37 cellular contexts compared by ENCODE assay signal in the genomic region with DNA sequence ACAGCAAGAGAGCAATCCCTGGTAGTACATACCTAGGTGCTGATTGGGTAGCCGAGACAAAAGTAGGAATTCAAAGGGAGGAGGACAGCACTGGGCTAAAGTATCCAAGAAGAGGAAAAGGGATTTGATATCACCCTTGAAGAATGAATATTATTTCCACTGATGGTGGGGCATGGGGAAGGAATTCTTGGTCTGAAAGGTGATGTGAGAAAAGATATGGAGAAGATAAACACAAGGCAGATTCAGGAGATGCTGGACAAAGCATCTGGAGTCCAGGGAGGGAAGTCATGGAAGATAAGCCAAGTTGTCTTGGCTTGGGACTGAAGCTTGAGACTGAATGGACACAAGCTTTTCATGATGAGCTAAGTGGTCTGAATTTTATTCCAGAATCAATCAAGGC.
DNase-seq lines count a peak whose midpoint lies in the region; ATAC-seq, FAIRE-seq and TF ChIP-seq lines count a peak whose summit lies in the region.
"Had no signal": no experiment of that assay in that cellular context is flagged by ENCODE, and none has a peak within 500 bp of the region (broad histone marks: within the 10 kb centered on the region; RNA-seq: fewer than 3 reads in every experiment).

No MANE protein-coding gene starts in this region.

- DNase-seq in SK-N-SH (no peak), Karpas-422 (no peak), astrocyte (ENCODE audit: low read depth) (peak; percentile 12), fibroblast of the aortic adventitia (ENCODE audit: low read depth) (peak; percentile 13), H7 (no peak), Ammon's horn (ENCODE audit: low spot score) (no peak)
- DNase-seq: 8988T; ACHN; AML-193; BE2C; C1 segment of cervical spinal cord; Caco-2; Calu3; CD4-positive, alpha-beta memory T cell; CD4-positive, alpha-beta T cell; CD4-positive, CD25-positive, alpha-beta regulatory T cell; CD8-positive, alpha-beta memory T cell; CD8-positive, alpha-beta T cell; COR-L47; DMS 273 treated with DMSO at 0.1 percent for 48 hours; DMS153; DMS53; DMS79; DMS79 treated with DMSO at 0.1 percent for 48 hours; DND-41; EL had no signal

- H3K4me1 Mint-ChIP-seq in astrocyte (ENCODE audit: low read depth, unreplicated experiment): peaks cover 27% of the 10 kb centered on the region
- H3K4me1 Mint-ChIP-seq: B cell; CD14-positive monocyte; CD4-positive, alpha-beta memory T cell; CD4-positive, CD25-positive, alpha-beta regulatory T cell; CD8-positive, alpha-beta memory T cell had no signal

- no peak for TF ChIP-seq CTCF in SK-N-SH (IDR thresholded peaks at IDR 0.05)
- no peak for TF ChIP-seq CTCF in astrocyte (IDR thresholded peaks at IDR 0.05; ENCODE audit: insufficient read depth, low read depth, low read length)
- no peak for TF ChIP-seq CTCF in fibroblast of the aortic adventitia (IDR thresholded peaks at IDR 0.05; ENCODE audit: insufficient read depth, low read length)

- CTCF ChIA-PET in SK-N-SH (lab: Yijun Ruan, JAX): no interaction called here

- H3K36me3 ChIP-seq in SK-N-SH (replicated peaks in 1 of 2; ENCODE audit: control insufficient read depth in 1 of 2, insufficient read depth in 2 of 2, low read length in 1 of 2) (no peaks in the 10 kb centered on the region), Karpas-422 (ENCODE audit: insufficient read depth, low read length) (no peaks in the 10 kb centered on the region), astrocyte (ENCODE audit: insufficient read depth, low read length) (no peaks in the 10 kb centered on the region), H7 (replicated peaks; ENCODE audit: control insufficient read depth, insufficient read depth, low read length) (no peaks in the 10 kb centered on the region)
- H3K36me3 ChIP-seq: BE2C; BLaER1; BLaER1 treated with 17β-estradiol and CSF1 and Interleukin-3, amounts not matched to agents 10 nM and 100 nM had no signal

- FAIRE-seq in astrocyte (lab: Jason Lieb, UNC): peak; percentile 84
- FAIRE-seq: A204.1, A549, D721Med had no signal

- no peak overlapping the region for H3K4me3 Mint-ChIP-seq in astrocyte (ENCODE audit: unreplicated experiment)
- H3K4me3 Mint-ChIP-seq: B cell; CD14-positive monocyte; CD4-positive, alpha-beta T cell; CD4-positive, CD25-positive, alpha-beta regulatory T cell; CD8-positive, alpha-beta memory T cell; CD8-positive, alpha-beta T cell had no signal

- H3K27ac ChIP-seq in SK-N-SH (ENCODE audit: low read depth in 2 of 2, low read length in 1 of 2): no peak overlapping the region
- no peak overlapping the region for H3K27ac ChIP-seq in Karpas-422 (ENCODE audit: low read length)
- H3K27ac ChIP-seq in astrocyte (ENCODE audit: low read depth, low read length): no peak overlapping the region
- H3K27ac ChIP-seq: 22Rv1; A549; BLaER1; BLaER1 treated with 17β-estradiol and CSF1 and Interleukin-3, amounts not matched to agents 10 nM and 100 nM; C4-2B had no signal

- H3K9ac ChIP-seq in SK-N-SH: no peak overlapping the region
- no peak overlapping the region for H3K9ac ChIP-seq in Karpas-422 (ENCODE audit: low read length)
- no peak overlapping the region for H3K9ac ChIP-seq in astrocyte (ENCODE audit: low read length)
- H3K9ac ChIP-seq: BLaER1; BLaER1 treated with 17β-estradiol and CSF1 and Interleukin-3, amounts not matched to agents 10 nM and 100 nM had no signal

- POLR2A ChIA-PET in SK-N-SH (lab: Yijun Ruan, JAX): no interaction called here

- H3K27me3 ChIP-seq in SK-N-SH (ENCODE audit: insufficient read depth): no peaks in the 10 kb centered on the region
- H3K27me3 ChIP-seq in Karpas-422 (ENCODE audit: low read length): no peaks in the 10 kb centered on the region
- H3K27me3 ChIP-seq in astrocyte (ENCODE audit: insufficient read depth, low read length): no peaks in the 10 kb centered on the region
- no peaks in the 10 kb centered on the region for H3K27me3 ChIP-seq in H7 (ENCODE audit: control insufficient read depth, insufficient read depth, low read length)
- H3K27me3 ChIP-seq: BE2C; BLaER1; BLaER1 treated with 17β-estradiol and CSF1 and Interleukin-3, amounts not matched to agents 10 nM and 100 nM had no signal

- peaks cover 0 to 5% of the 10 kb centered on the region in 2 experiments; a peak in 1 of 4 replicates for H3K4me1 ChIP-seq in SK-N-SH (ENCODE audit: control insufficient read depth in 1 of 2, insufficient read depth in 2 of 2, low read depth in 1 of 2, low read length in 1 of 2)
- peaks cover 38% of the 10 kb centered on the region for H3K4me1 ChIP-seq in Karpas-422 (ENCODE audit: low read length)
- H3K4me1 ChIP-seq in astrocyte (ENCODE audit: insufficient read depth, low read length): peaks cover 9% of the 10 kb centered on the region
- H3K4me1 ChIP-seq: A549; BE2C; BLaER1; BLaER1 treated with 17β-estradiol and CSF1 and Interleukin-3, amounts not matched to agents 10 nM and 100 nM; Caco-2 had no signal

- H3K9me3 Mint-ChIP-seq in astrocyte (ENCODE audit: unreplicated experiment): peaks cover 6% of the 10 kb centered on the region
- H3K9me3 Mint-ChIP-seq: CD4-positive, alpha-beta T cell; CD8-positive, alpha-beta T cell had no signal

- H3K27ac Mint-ChIP-seq in astrocyte (ENCODE audit: unreplicated experiment): no peak overlapping the region
- H3K27ac Mint-ChIP-seq: B cell; CD14-positive monocyte; CD4-positive, alpha-beta memory T cell; CD4-positive, alpha-beta T cell; CD4-positive, CD25-positive, alpha-beta regulatory T cell; CD8-positive, alpha-beta memory T cell; CD8-positive, alpha-beta T cell had no signal

- peaks cover 3% of the 10 kb centered on the region for H3K36me3 Mint-ChIP-seq in astrocyte (ENCODE audit: low read depth, unreplicated experiment)
- H3K36me3 Mint-ChIP-seq: CD14-positive monocyte; CD4-positive, alpha-beta memory T cell; CD4-positive, CD25-positive, alpha-beta regulatory T cell; CD8-positive, alpha-beta memory T cell; CD8-positive, alpha-beta T cell had no signal

- H3K9me2 ChIP-seq in SK-N-SH (no peaks in the 10 kb centered on the region), Karpas-422 (replicated peaks; ENCODE audit: insufficient read depth, low read length) (no peaks in the 10 kb centered on the region)

- no peaks in the 10 kb centered on the region for H3K79me2 ChIP-seq in SK-N-SH (ENCODE audit: insufficient read depth)
- H3K79me2 ChIP-seq in Karpas-422 (ENCODE audit: low read length): no peaks in the 10 kb centered on the region
- H3K79me2 ChIP-seq in astrocyte (ENCODE audit: insufficient read depth, low read length): no peaks in the 10 kb centered on the region

- H3K4me2 ChIP-seq in SK-N-SH: no peak overlapping the region
- H3K4me2 ChIP-seq in Karpas-422 (ENCODE audit: low read depth, low read length, poor library complexity, severe bottlenecking): no peak overlapping the region
- no peak overlapping the region for H3K4me2 ChIP-seq in astrocyte (ENCODE audit: low read length)
- H3K4me2 ChIP-seq: A549; BLaER1; BLaER1 treated with 17β-estradiol and CSF1 and Interleukin-3, amounts not matched to agents 10 nM and 100 nM had no signal

- TF ChIP-seq EP300 in SK-N-SH (IDR thresholded peaks at IDR 0.05; ENCODE audit: borderline replicate concordance in 1 of 2, low read depth in 1 of 2, low read length in 1 of 2): peak in 1 of 2 experiments; percentile 69; a peak in 1 of 4 replicates

- no peak; the same call in 2 of the 3 replicates for ATAC-seq in SK-N-SH treated with all-trans-retinoic acid at 6 μM for 48 hours
- ATAC-seq in HG02885 (IDR thresholded peaks at IDR 0.05; ENCODE audit: poor library complexity, unreplicated experiment): no peak
- ATAC-seq: A549; CD8-positive, alpha-beta T cell had no signal

- WGBS in SK-N-SH (ENCODE audit: low lambda C conversion rate): 63% methylated on average over 1 of the region's 1 CpG

- no peaks in the 10 kb centered on the region for H3F3A ChIP-seq in SK-N-SH (replicated peaks; ENCODE audit: insufficient read depth)

- H3K9me3 ChIP-seq in SK-N-SH: no peaks in the 10 kb centered on the region
- H3K9me3 ChIP-seq in Karpas-422 (ENCODE audit: low read length): no peaks in the 10 kb centered on the region
- H3K9me3 ChIP-seq in astrocyte (ENCODE audit: insufficient read depth, low read depth, low read length): no peaks in the 10 kb centered on the region
- H3K9me3 ChIP-seq: A549; BLaER1; BLaER1 treated with 17β-estradiol and CSF1 and Interleukin-3, amounts not matched to agents 10 nM and 100 nM; Caco-2 had no signal

- no peak overlapping the region for H2AFZ ChIP-seq in SK-N-SH (ENCODE audit: low read depth)
- peak overlapping the region; percentile 37; the same call in 1 of the 2 replicates for H2AFZ ChIP-seq in Karpas-422 (ENCODE audit: low read length)
- H2AFZ ChIP-seq in astrocyte (ENCODE audit: low read depth, low read length): no peak overlapping the region

- no peak overlapping the region for H3K4me3 ChIP-seq in SK-N-SH (ENCODE audit: low read depth in 2 of 2, low read length in 1 of 2)
- H3K4me3 ChIP-seq in Karpas-422 (ENCODE audit: low read length): no peak overlapping the region
- no peak overlapping the region for H3K4me3 ChIP-seq in astrocyte (ENCODE audit: insufficient read depth, low read depth, low read length)
- no peak overlapping the region for H3K4me3 ChIP-seq in fibroblast of the aortic adventitia (ENCODE audit: low read depth, low read length)
- no peak overlapping the region for H3K4me3 ChIP-seq in H7 (ENCODE audit: insufficient read depth, low read depth, low read length)
- H3K4me3 ChIP-seq: A549; BLaER1; BLaER1 treated with 17β-estradiol and CSF1 and Interleukin-3, amounts not matched to agents 10 nM and 100 nM had no signal

- H3K27me3 Mint-ChIP-seq in astrocyte (ENCODE audit: low read depth, unreplicated experiment): no peaks in the 10 kb centered on the region
- H3K27me3 Mint-ChIP-seq: CD4-positive, CD25-positive, alpha-beta regulatory T cell; CD8-positive, alpha-beta memory T cell had no signal

- no peak for TF ChIP-seq RAD21 in SK-N-SH (IDR thresholded peaks at IDR 0.05; ENCODE audit: low read length)

- H4K20me1 ChIP-seq in SK-N-SH (ENCODE audit: insufficient read depth) (no peaks in the 10 kb centered on the region), Karpas-422 (ENCODE audit: insufficient read depth, low read depth, low read length) (no peaks in the 10 kb centered on the region), astrocyte (ENCODE audit: insufficient read depth, low read length) (no peaks in the 10 kb centered on the region)
- H4K20me1 ChIP-seq: BLaER1; BLaER1 treated with 17β-estradiol and CSF1 and Interleukin-3, amounts not matched to agents 10 nM and 100 nM had no signal

TF ChIP-seq in SK-N-SH, 30 proteins besides CTCF, POLR2A, EP300 and RAD21 (continues in another document):
- no peak for TF ChIP-seq GABPA (IDR thresholded peaks at IDR 0.05; ENCODE audit: low read depth)
- TF ChIP-seq TAF1 (IDR thresholded peaks at IDR 0.05; ENCODE audit: borderline replicate concordance, low read depth, low read length): no peak
- no peak for TF ChIP-seq SMC3 (IDR thresholded peaks at IDR 0.05; ENCODE audit: low read depth, low read length)
- TF ChIP-seq GATA2 (CRISPR knock-in tag; IDR thresholded peaks at IDR 0.05): no peak

TF ChIP-seq in SK-N-SH treated with all-trans-retinoic acid at 6 μM for 48 hours, 23 proteins besides CTCF, POLR2A, EP300 and RAD21 (continues in another document):
- no peak for TF ChIP-seq ESRRG (CRISPR knock-in tag; IDR thresholded peaks at IDR 0.05)

Comparison
In these comparisons a context has a peak if more than half of its experiments do, and no peak if none do; other contexts are left out.
1. DNase-seq: peak in astrocyte (single experiment) and fibroblast of the aortic adventitia (single experiment); none in SK-N-SH (single experiment), Karpas-422 (single experiment), H7 (single experiment) and Ammon's horn (single experiment).